In the genomic region with DNA sequence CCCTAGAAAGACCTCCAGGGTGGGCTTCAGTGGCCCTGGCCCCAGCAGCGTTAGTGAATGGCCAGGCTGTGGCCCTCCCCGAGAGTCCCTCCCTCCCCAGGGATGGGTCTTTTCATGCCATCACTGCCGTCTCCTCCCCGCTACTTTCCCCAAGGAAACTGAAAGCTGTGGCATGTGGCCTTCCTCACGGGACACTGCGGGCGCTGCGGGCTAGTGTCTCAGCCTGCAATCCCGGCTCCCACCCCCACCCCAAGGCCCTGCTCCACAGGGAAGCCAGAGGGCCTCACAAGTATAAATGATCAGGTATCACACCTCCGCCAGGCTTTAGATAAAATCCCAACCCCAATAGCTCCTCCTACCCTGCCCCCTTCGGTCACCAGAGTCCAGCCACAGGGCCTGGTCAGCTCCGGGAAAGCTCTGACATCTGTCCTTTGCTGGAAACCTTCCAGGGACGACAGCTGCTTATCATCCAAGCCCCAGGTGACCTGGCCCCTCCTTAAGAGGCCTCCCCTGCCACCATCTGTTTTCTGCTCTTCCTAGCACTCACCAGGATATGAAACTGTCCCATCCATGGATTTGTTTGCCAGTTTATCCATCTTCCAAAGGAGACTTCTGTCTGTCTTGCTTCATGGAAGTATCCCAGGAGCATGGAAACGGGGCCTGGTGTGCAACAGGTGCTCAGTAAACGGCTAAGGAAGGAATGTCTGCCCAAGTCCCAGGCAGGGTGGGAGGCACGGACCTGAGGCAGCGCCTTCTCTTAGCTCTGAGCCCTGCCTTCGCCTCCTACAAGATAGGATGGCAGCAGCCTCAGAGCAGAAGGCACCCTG, we compare ENCODE assay signal across 13 cellular contexts. TPM values are rescaled to one million over a fixed set of nuclear protein-coding genes. Genes with fewer than 3 reads are reported as not detected.
DNase-seq lines count a peak whose midpoint lies in the region; ATAC-seq and TF ChIP-seq lines count a peak whose summit lies in the region.
"Had no signal": no experiment of that assay in that cellular context is flagged by ENCODE, and none has a peak within 500 bp of the region (broad histone marks: within the 10 kb centered on the region; RNA-seq: fewer than 3 reads in every experiment).

No MANE protein-coding gene starts in this region.

- ATAC-seq in HG03175 (IDR thresholded peaks at IDR 0.05; ENCODE audit: unreplicated experiment) (no peak), HG02840 (IDR thresholded peaks at IDR 0.05; ENCODE audit: low FRiP score, unreplicated experiment) (no peak), HG02678 (IDR thresholded peaks at IDR 0.05; ENCODE audit: unreplicated experiment) (no peak)
- ATAC-seq: natural killer cell treated with Interleukin-12 subunit alpha and Interleukin-12 subunit beta and Interleukin-15 and Interleukin-18, amount 100 ng/mL, for 72 hours; WTC11 had no signal

- peak; percentile 86 for DNase-seq in DMS 273 (lab: John Stamatoyannopoulos, UW; ENCODE audit: unreplicated experiment)
- peak; percentile 93 for DNase-seq in NCI-H82 (lab: John Stamatoyannopoulos, UW)
- DNase-seq in esophagus muscularis mucosa (ENCODE audit: extremely low spot score) = no peak
- peak; percentile 18 for DNase-seq in prostate gland (ENCODE audit: low spot score)
- no peak for DNase-seq in MV-4-11 (lab: John Stamatoyannopoulos, UW)
- DNase-seq: activated gamma-delta T cell treated with Interleukin-2 at 50 U/mL for 16 hours; stimulated activated CD4-positive, alpha-beta T cell treated with anti-CD3 and anti-CD28 coated beads, Interleukin-2, amount 100 ng/mL, for 48 hours had no signal

- 66% methylated on average over 14 of the region's 18 CpGs for WGBS in esophagus muscularis mucosa
- 62% methylated on average over 18 of the region's 18 CpGs for WGBS in prostate gland

- H3K36me3 ChIP-seq in esophagus muscularis mucosa (no peaks in the 10 kb centered on the region), prostate gland (no peaks in the 10 kb centered on the region)

- intact Hi-C loops in esophagus muscularis mucosa (cut with DNase I) (no loop called here), prostate gland (cut with DNase I) (no loop called here)

- no peak for TF ChIP-seq EP300 in esophagus muscularis mucosa (IDR thresholded peaks at IDR 0.05)

- H3K27ac ChIP-seq in esophagus muscularis mucosa (replicated peaks in 1 of 4) (peak overlapping the region; percentile 88 to 90 (median 90)), prostate gland (peak overlapping the region; percentile 76 to 93)

- TF ChIP-seq CTCF in esophagus muscularis mucosa (IDR thresholded peaks at IDR 0.05) (no peak), prostate gland (IDR thresholded peaks at IDR 0.05) (no peak)

- no peaks in the 10 kb centered on the region for H3K9me3 ChIP-seq in esophagus muscularis mucosa
- no peaks in the 10 kb centered on the region for H3K9me3 ChIP-seq in prostate gland

- H3K27me3 ChIP-seq in esophagus muscularis mucosa (no peaks in the 10 kb centered on the region), prostate gland (replicated peaks; ENCODE audit: insufficient read depth) (no peaks in the 10 kb centered on the region)

- TF ChIP-seq POLR2A in esophagus muscularis mucosa (IDR thresholded peaks at IDR 0.05; ENCODE audit: low read depth) (no peak), prostate gland (IDR thresholded peaks at IDR 0.05) (no peak)

- H3K4me3 ChIP-seq in esophagus muscularis mucosa (no peak overlapping the region), prostate gland (no peak overlapping the region)
- H3K4me3 ChIP-seq: coronary artery had no signal

- H3K4me1 ChIP-seq in esophagus muscularis mucosa (peaks cover 97 to 100% (median 100%) of the 10 kb centered on the region in 4 donors), prostate gland (replicated peaks) (peaks cover 81% of the 10 kb centered on the region)

RNA-seq across cellular contexts. Expression of a gene that starts 31.6 kb away (rescaled TPM):
- 10 to 100 TPM; 17.9 to 48.7 (median 30.8) TPM for total RNA-seq in esophagus muscularis mucosa
- total RNA-seq in prostate gland = 10 to 100 TPM; 35.1 to 47.2 TPM

Comparison
In these comparisons a context has a peak if more than half of its experiments do, and no peak if none do; other contexts are left out.
1. DNase-seq: peak in DMS 273 (single experiment), NCI-H82 (single experiment) and prostate gland (single experiment); none in esophagus muscularis mucosa (single experiment) and MV-4-11 (single experiment).